In genomic region chr13:113651511-113652403, GRCh38 we compare ENCODE assay signal across 24 cellular contexts. TPM values are rescaled to one million over a fixed set of nuclear protein-coding genes. Genes with fewer than 3 reads are reported as not detected.
DNase-seq lines count a peak whose midpoint lies in the region; ATAC-seq lines count a peak whose summit lies in the region.
"Had no signal": no experiment of that assay in that cellular context is flagged by ENCODE, and none has a peak within 500 bp of the region (broad histone marks: within the 10 kb centered on the region; RNA-seq: fewer than 3 reads in every experiment).

No MANE protein-coding gene starts in this region.

- ATAC-seq in right cardiac atrium: no peak
- ATAC-seq in sciatic nerve: no peak
- ATAC-seq in GM19035 (IDR thresholded peaks at IDR 0.05; ENCODE audit: unreplicated experiment): no peak
- ATAC-seq in GM21737 (IDR thresholded peaks at IDR 0.05; ENCODE audit: unreplicated experiment): no peak
- ATAC-seq: activated naive CD4-positive, alpha-beta T cell treated with anti-CD3 and anti-CD28 coated beads, Interleukin-2, amount 50 U/mL, for 72 hours; body of pancreas; GM23338; psoas muscle had no signal

- H4K20me1 ChIP-seq in BLaER1 treated with 17β-estradiol and CSF1 and Interleukin-3, amounts not matched to agents 10 nM and 100 nM: peaks cover 0 to 56% (median 17%) of the 10 kb centered on the region in 11 experiments; a peak in 13 of 22 replicates

- intact Hi-C loops in right cardiac atrium (cut with DNase I): no loop called here
- intact Hi-C loops in sciatic nerve (cut with DNase I): no loop called here

- H3K9ac ChIP-seq in BLaER1 treated with 17β-estradiol and CSF1 and Interleukin-3, amounts not matched to agents 10 nM and 100 nM: no peak overlapping the region

- peaks cover 14 to 80% (median 63%) of the 10 kb centered on the region in 10 experiments for H3K4me1 ChIP-seq in BLaER1 treated with 17β-estradiol and CSF1 and Interleukin-3, amounts not matched to agents 10 nM and 100 nM
- peaks cover 6% of the 10 kb centered on the region for H3K4me1 ChIP-seq in right cardiac atrium (ENCODE audit: control insufficient read depth, insufficient read depth, low read length)

- H3K4me2 ChIP-seq in BLaER1 treated with 17β-estradiol and CSF1 and Interleukin-3, amounts not matched to agents 10 nM and 100 nM: peak overlapping the region in 9 of 11 experiments; percentile 44 to 97 (median 75); a peak in 17 of 22 replicates
- H3K4me2 ChIP-seq: GM23338 had no signal

- H3K36me3 ChIP-seq in BLaER1 treated with 17β-estradiol and CSF1 and Interleukin-3, amounts not matched to agents 10 nM and 100 nM: no peaks in the 10 kb centered on the region; a peak in 1 of 22 replicates

- DNase-seq in activated CD4-positive, CD25-positive, alpha-beta regulatory T cell treated with anti-CD3 and anti-CD28 coated beads, Interleukin-2, amount 50 U/mL, for 72 hours: peak; percentile 21
- no peak for DNase-seq in activated CD4-positive, CD25-positive, alpha-beta regulatory T cell (lab: John Stamatoyannopoulos, UW)
- DNase-seq in right cardiac atrium: peak in 2 of 3 donors; percentile 43 to 51
- DNase-seq in sciatic nerve (ENCODE audit: low spot score): peak; percentile 61
- no peak for DNase-seq in activated CD8-positive, alpha-beta memory T cell treated with anti-CD3 and anti-CD28 coated beads, Interleukin-2, amount 50 U/mL, for 4 hours
- DNase-seq: activated CD4-positive, alpha-beta T cell treated with anti-CD3 and anti-CD28 coated beads, Interleukin-2, amount 10 ng/mL, durations not matched to agents 7 days and 5 days; AML-193; hippocampal formation; Karpas-422; NCI-H1092; NCI-H510A; testis had no signal

- 92% methylated on average over 37 of the region's 37 CpGs for WGBS in right cardiac atrium

- H3K27ac ChIP-seq in BLaER1 treated with 17β-estradiol and CSF1 and Interleukin-3, amounts not matched to agents 10 nM and 100 nM: no peak overlapping the region
- H3K27ac ChIP-seq in right cardiac atrium (ENCODE audit: low read length): no peak overlapping the region
- H3K27ac ChIP-seq: 22Rv1, body of pancreas, psoas muscle, testis had no signal

- peaks cover 0 to 25% (median 8%) of the 10 kb centered on the region in 11 experiments; a peak in 13 of 22 replicates for H3K27me3 ChIP-seq in BLaER1 treated with 17β-estradiol and CSF1 and Interleukin-3, amounts not matched to agents 10 nM and 100 nM
- no peaks in the 10 kb centered on the region for H3K27me3 ChIP-seq in right cardiac atrium (ENCODE audit: control insufficient read depth, insufficient read depth)
- H3K27me3 ChIP-seq: body of pancreas, testis had no signal

- no peaks in the 10 kb centered on the region for H3K9me3 ChIP-seq in BLaER1 treated with 17β-estradiol and CSF1 and Interleukin-3, amounts not matched to agents 10 nM and 100 nM (replicated peaks in 1 of 11)
- no peaks in the 10 kb centered on the region for H3K9me3 ChIP-seq in right cardiac atrium (ENCODE audit: control insufficient read depth, low read length)
- H3K9me3 ChIP-seq: body of pancreas, psoas muscle, testis had no signal

- no peak overlapping the region for H3K4me3 ChIP-seq in BLaER1 treated with 17β-estradiol and CSF1 and Interleukin-3, amounts not matched to agents 10 nM and 100 nM
- H3K4me3 ChIP-seq in right cardiac atrium (ENCODE audit: low read length): no peak overlapping the region
- H3K4me3 ChIP-seq: body of pancreas, GM23338, psoas muscle, testis had no signal

RNA-seq across cellular contexts. Expression of gene ATP4B, which starts 6.2 kb away (rescaled TPM):
- not detected for total RNA-seq in right cardiac atrium
- polyA plus RNA-seq in right cardiac atrium: not detected
- total RNA-seq in sciatic nerve: not detected
- total RNA-seq: activated CD4-positive, alpha-beta T cell treated with anti-CD3 and anti-CD28 coated beads, Interleukin-2, amount 10 ng/mL, durations not matched to agents 7 days and 5 days; activated naive CD4-positive, alpha-beta T cell treated with anti-CD3 and anti-CD28 coated beads, Interleukin-2, amount 50 U/mL, for 72 hours; body of pancreas; endothelial cell of umbilical vein; GM23338; HT1080; psoas muscle; RPMI7951; testis had no signal
- polyA plus RNA-seq: GM23338, neural cell had no signal

RNA-seq across cellular contexts. Expression of gene GRK1, which starts 15.3 kb away (rescaled TPM):
- under 1 TPM in 2 of 4 donors, not detected in 2; 0.24 to 0.66 TPM for total RNA-seq in right cardiac atrium
- 0.43 TPM for polyA plus RNA-seq in right cardiac atrium
- 0.09 TPM for total RNA-seq in sciatic nerve
- total RNA-seq: body of pancreas, endothelial cell of umbilical vein, GM23338, HT1080, RPMI7951 had no signal
- polyA plus RNA-seq: endothelial cell of umbilical vein, GM23338, psoas muscle had no signal

Comparison
In these comparisons a context has a peak if more than half of its experiments do, and no peak if none do; other contexts are left out.
1. DNase-seq: peak in activated CD4-positive, CD25-positive, alpha-beta regulatory T cell treated with anti-CD3 and anti-CD28 coated beads, Interleukin-2, amount 50 U/mL, for 72 hours (single experiment), right cardiac atrium (2 of 3) and sciatic nerve (single experiment); none in activated CD4-positive, CD25-positive, alpha-beta regulatory T cell (0 of 4) and activated CD8-positive, alpha-beta memory T cell treated with anti-CD3 and anti-CD28 coated beads, Interleukin-2, amount 50 U/mL, for 4 hours (single experiment).